38 cellular contexts compared by ENCODE assay signal in genomic region chr11:33567004-33567403, GRCh38.
"Had no signal": no experiment of that assay in that cellular context is flagged by ENCODE, and none has a peak within 500 bp of the region (broad histone marks: within the 10 kb centered on the region; RNA-seq: fewer than 3 reads in every experiment).

No MANE protein-coding gene starts in this region.

- H3K27ac ChIP-seq: adrenal gland, ascending aorta, body of pancreas, brain microvascular endothelial cell, breast epithelium, cardiac muscle cell had no signal

- H3K27me3 Mint-ChIP-seq: brain had no signal

- H3K9me3 Mint-ChIP-seq: activated naive CD4-positive, alpha-beta T cell treated with anti-CD3 and anti-CD28 coated beads for 36 hours; activated naive CD4-positive, alpha-beta T cell treated with anti-CD3 and anti-CD28 coated beads, Interleukin-2, amount 10 ng/mL, durations not matched to agents 7 days and 5 days; activated naive CD4-positive, alpha-beta T cell treated with anti-CD3 and anti-CD28 coated beads, Interleukin-2, amount 50 U/mL, for 24 hours; activated naive CD4-positive, alpha-beta T cell treated with anti-CD3 and anti-CD28 coated beads, Interleukin-2, amount 50 U/mL, for 72 hours; activated naive CD8-positive, alpha-beta T cell treated with anti-CD3 and anti-CD28 coated beads for 36 hours; activated naive CD8-positive, alpha-beta T cell treated with anti-CD3 and anti-CD28 coated beads, Interleukin-2, amount 50 U/mL, for 24 hours; activated T-cell treated with anti-CD3 and anti-CD28 coated beads, Interleukin-2, amount 50 U/mL, for 24 hours; activated T-cell treated with anti-CD3 and anti-CD28 coated beads, Interleukin-2, amount 50 U/mL, for 4 hours; activated T-cell treated with anti-CD3 and anti-CD28 coated beads, Interleukin-2, amount 50 U/mL, for 72 hours; activated T-helper 1 cell treated with anti-CD3 and anti-CD28 coated beads, Interleukin-12 subunit alpha, Interleukin-12 subunit beta, Interleukin-2, Interleukin-4 antibody, amounts not matched to agents 30 ng/mL and 10 ng/mL and 1 ng/mL, durations not matched to agents 14 hours and 24 hours and 36 hours; activated T-helper 17 cell treated with anti-CD3 and anti-CD28 coated beads, Interleukin-2, amount 50 U/mL, for 72 hours; activated T-helper 2 cell treated with anti-CD3 and anti-CD28 coated beads, Interferon-gamma antibody, Interleukin-2, Interleukin-4, amounts not matched to agents 10 μg/mL and 5 μg/mL and 100 μg/mL, durations not matched to agents 14 hours and 24 hours and 36 hours; central memory CD8-positive, alpha-beta T cell had no signal

- DNase-seq: activated effector memory CD4-positive, alpha-beta T cell treated with anti-CD3 and anti-CD28 coated beads, Interleukin-2, amount 50 U/mL, for 16 hours; activated effector memory CD4-positive, alpha-beta T cell treated with Interleukin-2 at 50 U/mL for 16 hours; activated gamma-delta T cell; activated gamma-delta T cell treated with Interleukin-2 at 50 U/mL for 16 hours; activated naive CD4-positive, alpha-beta T cell; activated naive CD4-positive, alpha-beta T cell treated with anti-CD3 and anti-CD28 coated beads for 36 hours; activated naive CD4-positive, alpha-beta T cell treated with anti-CD3 and anti-CD28 coated beads, Interleukin-2, amount 10 ng/mL, durations not matched to agents 7 days and 5 days; activated naive CD4-positive, alpha-beta T cell treated with anti-CD3 and anti-CD28 coated beads, Interleukin-2, amount 50 U/mL, for 16 hours; activated naive CD4-positive, alpha-beta T cell treated with Interleukin-2 at 50 U/mL for 16 hours; activated naive CD8-positive, alpha-beta T cell treated with anti-CD3 and anti-CD28 coated beads for 36 hours; activated naive CD8-positive, alpha-beta T cell treated with anti-CD3 and anti-CD28 coated beads, Interleukin-2, amount 10 ng/mL, durations not matched to agents 7 days and 5 days; activated naive CD8-positive, alpha-beta T cell treated with anti-CD3 and anti-CD28 coated beads, Interleukin-2, amount 50 U/mL, for 24 hours; activated T-cell treated with anti-CD3 and anti-CD28 coated beads, Interleukin-2, amount 50 U/mL, for 1 hour; activated T-cell treated with anti-CD3 and anti-CD28 coated beads, Interleukin-2, amount 50 U/mL, for 24 hours; activated T-cell treated with anti-CD3 and anti-CD28 coated beads, Interleukin-2, amount 50 U/mL, for 4 hours; activated T-cell treated with anti-CD3 and anti-CD28 coated beads, Interleukin-2, amount 50 U/mL, for 48 hours; activated T-cell treated with anti-CD3 and anti-CD28 coated beads, Interleukin-2, amount 50 U/mL, for 72 hours; adrenal gland; amniotic stem cell; amygdala; anterior cingulate cortex; aorta; body of pancreas; brain microvascular endothelial cell; caudate nucleus; central memory CD4-positive, alpha-beta T cell; cerebellar nuclear complex had no signal

- H3K27me3 ChIP-seq: adrenal gland, ascending aorta, body of pancreas, brain microvascular endothelial cell, breast epithelium, cardiac muscle cell had no signal

- H3K4me1 Mint-ChIP-seq: activated naive CD4-positive, alpha-beta T cell treated with anti-CD3 and anti-CD28 coated beads, Interleukin-2, amount 10 ng/mL, durations not matched to agents 7 days and 5 days; activated naive CD4-positive, alpha-beta T cell treated with anti-CD3 and anti-CD28 coated beads, Interleukin-2, amount 50 U/mL, for 24 hours; activated naive CD8-positive, alpha-beta T cell treated with anti-CD3 and anti-CD28 coated beads for 36 hours; activated naive CD8-positive, alpha-beta T cell treated with anti-CD3 and anti-CD28 coated beads, Interleukin-2, amount 10 ng/mL, durations not matched to agents 7 days and 5 days; activated naive CD8-positive, alpha-beta T cell treated with anti-CD3 and anti-CD28 coated beads, Interleukin-2, amount 50 U/mL, for 24 hours; activated T-helper 17 cell treated with anti-CD3 and anti-CD28 coated beads, Interleukin-2, amount 50 U/mL, for 72 hours; brain; central memory CD8-positive, alpha-beta T cell had no signal

- H3K36me3 Mint-ChIP-seq: activated naive CD4-positive, alpha-beta T cell treated with anti-CD3 and anti-CD28 coated beads, Interleukin-2, amount 10 ng/mL, durations not matched to agents 7 days and 5 days; activated naive CD4-positive, alpha-beta T cell treated with anti-CD3 and anti-CD28 coated beads, Interleukin-2, amount 50 U/mL, for 24 hours; activated naive CD4-positive, alpha-beta T cell treated with anti-CD3 and anti-CD28 coated beads, Interleukin-2, amount 50 U/mL, for 72 hours; activated naive CD8-positive, alpha-beta T cell; activated naive CD8-positive, alpha-beta T cell treated with anti-CD3 and anti-CD28 coated beads for 36 hours; activated naive CD8-positive, alpha-beta T cell treated with anti-CD3 and anti-CD28 coated beads, Interleukin-2, amount 10 ng/mL, durations not matched to agents 7 days and 5 days had no signal

- H3K4me3 Mint-ChIP-seq: activated naive CD4-positive, alpha-beta T cell treated with anti-CD3 and anti-CD28 coated beads for 36 hours; activated naive CD4-positive, alpha-beta T cell treated with anti-CD3 and anti-CD28 coated beads, Interleukin-2, amount 10 ng/mL, durations not matched to agents 7 days and 5 days; activated naive CD4-positive, alpha-beta T cell treated with anti-CD3 and anti-CD28 coated beads, Interleukin-2, amount 50 U/mL, for 24 hours; activated naive CD8-positive, alpha-beta T cell; activated naive CD8-positive, alpha-beta T cell treated with anti-CD3 and anti-CD28 coated beads for 36 hours; activated naive CD8-positive, alpha-beta T cell treated with anti-CD3 and anti-CD28 coated beads, Interleukin-2, amount 10 ng/mL, durations not matched to agents 7 days and 5 days; activated naive CD8-positive, alpha-beta T cell treated with anti-CD3 and anti-CD28 coated beads, Interleukin-2, amount 50 U/mL, for 24 hours; activated T-cell treated with anti-CD3 and anti-CD28 coated beads, Interleukin-2, amount 50 U/mL, for 24 hours; activated T-cell treated with anti-CD3 and anti-CD28 coated beads, Interleukin-2, amount 50 U/mL, for 4 hours; activated T-cell treated with anti-CD3 and anti-CD28 coated beads, Interleukin-2, amount 50 U/mL, for 72 hours; activated T-helper 1 cell treated with anti-CD3 and anti-CD28 coated beads, Interleukin-12 subunit alpha, Interleukin-12 subunit beta, Interleukin-2, Interleukin-4 antibody, amounts not matched to agents 30 ng/mL and 10 ng/mL and 1 ng/mL, durations not matched to agents 14 hours and 24 hours and 36 hours; activated T-helper 17 cell treated with anti-CD3 and anti-CD28 coated beads, Interleukin-2, amount 50 U/mL, for 72 hours; brain; central memory CD8-positive, alpha-beta T cell had no signal

- H3K36me3 ChIP-seq: adrenal gland, ascending aorta, breast epithelium, cardiac muscle cell had no signal

- H3K4me3 ChIP-seq: adrenal gland, ascending aorta, body of pancreas, breast epithelium, cardiac muscle cell had no signal

- ATAC-seq: activated naive CD4-positive, alpha-beta T cell treated with anti-CD3 and anti-CD28 coated beads, Interleukin-2, amount 50 U/mL, for 72 hours; activated naive CD8-positive, alpha-beta T cell treated with anti-CD3 and anti-CD28 coated beads, Interleukin-2, amount 50 U/mL, for 24 hours; activated T-cell treated with anti-CD3 and anti-CD28 coated beads, Interleukin-2, amount 50 U/mL, for 4 hours; activated T-cell treated with anti-CD3 and anti-CD28 coated beads, Interleukin-2, amount 50 U/mL, for 72 hours; activated T-helper 17 cell treated with anti-CD3 and anti-CD28 coated beads, Interleukin-2, amount 50 U/mL, for 72 hours; body of pancreas had no signal

- H3K9me3 ChIP-seq: adrenal gland, ascending aorta, body of pancreas, breast epithelium had no signal

- H3K27ac Mint-ChIP-seq: activated naive CD4-positive, alpha-beta T cell treated with anti-CD3 and anti-CD28 coated beads for 36 hours; activated naive CD4-positive, alpha-beta T cell treated with anti-CD3 and anti-CD28 coated beads, Interleukin-2, amount 10 ng/mL, durations not matched to agents 7 days and 5 days; activated naive CD4-positive, alpha-beta T cell treated with anti-CD3 and anti-CD28 coated beads, Interleukin-2, amount 50 U/mL, for 24 hours; activated naive CD4-positive, alpha-beta T cell treated with anti-CD3 and anti-CD28 coated beads, Interleukin-2, amount 50 U/mL, for 72 hours; activated naive CD8-positive, alpha-beta T cell; activated naive CD8-positive, alpha-beta T cell treated with anti-CD3 and anti-CD28 coated beads for 36 hours; activated naive CD8-positive, alpha-beta T cell treated with anti-CD3 and anti-CD28 coated beads, Interleukin-2, amount 10 ng/mL, durations not matched to agents 7 days and 5 days; activated naive CD8-positive, alpha-beta T cell treated with anti-CD3 and anti-CD28 coated beads, Interleukin-2, amount 50 U/mL, for 24 hours; activated T-cell treated with anti-CD3 and anti-CD28 coated beads, Interleukin-2, amount 50 U/mL, for 24 hours; activated T-cell treated with anti-CD3 and anti-CD28 coated beads, Interleukin-2, amount 50 U/mL, for 72 hours; activated T-helper 1 cell treated with anti-CD3 and anti-CD28 coated beads, Interleukin-12 subunit alpha, Interleukin-12 subunit beta, Interleukin-2, Interleukin-4 antibody, amounts not matched to agents 30 ng/mL and 10 ng/mL and 1 ng/mL, durations not matched to agents 14 hours and 24 hours and 36 hours; activated T-helper 17 cell treated with anti-CD3 and anti-CD28 coated beads, Interleukin-2, amount 50 U/mL, for 72 hours; activated T-helper 2 cell treated with anti-CD3 and anti-CD28 coated beads, Interferon-gamma antibody, Interleukin-2, Interleukin-4, amounts not matched to agents 10 μg/mL and 5 μg/mL and 100 μg/mL, durations not matched to agents 14 hours and 24 hours and 36 hours; brain had no signal

- H3K4me1 ChIP-seq: ascending aorta, body of pancreas, breast epithelium had no signal
